In genomic region chr7:36128448-36129047, GRCh38 we compare ENCODE assay signal across 8 cellular contexts. TPM values are rescaled to one million over a fixed set of nuclear protein-coding genes. Genes with fewer than 3 reads are reported as not detected.
A peak's percentile ranks its signal among the peaks of the same experiment; 100 is the strongest.
DNase-seq lines count a peak whose midpoint lies in the region; ATAC-seq and TF ChIP-seq lines count a peak whose summit lies in the region.

No MANE protein-coding gene starts in this region.

- H3K27me3 Mint-ChIP-seq in activated T-cell treated with anti-CD3 and anti-CD28 coated beads, Interleukin-2, amount 50 U/mL, for 24 hours = no peaks in the 10 kb centered on the region

- in situ Hi-C loops in SK-MEL-5 (cut with HindIII; ENCODE audit: low pct_unique_long_range_greater_than_20kb, low sequenced_read_pairs) = no loop called here

- H3K36me3 Mint-ChIP-seq in activated T-cell treated with anti-CD3 and anti-CD28 coated beads, Interleukin-2, amount 50 U/mL, for 24 hours (ENCODE audit: low read depth) = no peaks in the 10 kb centered on the region

- peaks cover 3% of the 10 kb centered on the region for H3K4me1 Mint-ChIP-seq in activated T-cell treated with anti-CD3 and anti-CD28 coated beads, Interleukin-2, amount 50 U/mL, for 24 hours (ENCODE audit: low read depth)

- no peak overlapping the region for H2AFZ ChIP-seq in parathyroid adenoma

- DNase-seq in AG08395 (ENCODE audit: low spot score) (peak; percentile 85), HT1080 (ENCODE audit: low read depth) (peak; percentile 85), SK-MEL-5 (ENCODE audit: low read depth, low spot score) (peak; percentile 65), globus pallidus (ENCODE audit: low spot score) (peak; percentile 43)
- DNase-seq in stimulated activated CD8-positive, alpha-beta memory T cell treated with anti-CD3 and anti-CD28 coated beads, Interleukin-4, amount 100 ng/mL, for 48 hours = no peak
- DNase-seq in activated T-cell treated with anti-CD3 and anti-CD28 coated beads, Interleukin-2, amount 50 U/mL, for 24 hours = no peak

- peak; percentile 60 for TF ChIP-seq CTCF in parathyroid adenoma (IDR thresholded peaks at IDR 0.05)

- no peak overlapping the region for H3K9ac ChIP-seq in parathyroid adenoma

- H3K4me3 ChIP-seq in parathyroid adenoma (ENCODE audit: low read depth, low read length) = no peak overlapping the region

- no peak for ATAC-seq in HG03439 (IDR thresholded peaks at IDR 0.05; ENCODE audit: unreplicated experiment)

- no peaks in the 10 kb centered on the region for H3K9me3 Mint-ChIP-seq in activated T-cell treated with anti-CD3 and anti-CD28 coated beads, Interleukin-2, amount 50 U/mL, for 24 hours

- H3K4me1 ChIP-seq in parathyroid adenoma = no peaks in the 10 kb centered on the region

- H3K4me3 Mint-ChIP-seq in activated T-cell treated with anti-CD3 and anti-CD28 coated beads, Interleukin-2, amount 50 U/mL, for 24 hours = no peak overlapping the region

- H3K9me3 ChIP-seq in parathyroid adenoma (ENCODE audit: control insufficient read depth, low read length) = no peaks in the 10 kb centered on the region

- H3K27ac ChIP-seq in parathyroid adenoma = no peak overlapping the region

- H3K4me2 ChIP-seq in parathyroid adenoma (ENCODE audit: low read length) = no peak overlapping the region

- H3K36me3 ChIP-seq in parathyroid adenoma (ENCODE audit: control insufficient read depth, insufficient read depth, low read length) = no peaks in the 10 kb centered on the region

- no peak overlapping the region for H3K27ac Mint-ChIP-seq in activated T-cell treated with anti-CD3 and anti-CD28 coated beads, Interleukin-2, amount 50 U/mL, for 24 hours

- H3K27me3 ChIP-seq in parathyroid adenoma (ENCODE audit: control insufficient read depth, insufficient read depth, low read length) = no peaks in the 10 kb centered on the region

- no peaks in the 10 kb centered on the region for H3K79me2 ChIP-seq in parathyroid adenoma

RNA-seq across cellular contexts. Expression of gene EEPD1, which starts 24.5 kb away (rescaled TPM):
- total RNA-seq in HT1080 (2014; rRNA removed; shearing (Covaris generic)) = 6.2 and 9.4 TPM in 2 replicates
- 3.4 and 8.4 TPM in 2 replicates for polyA plus RNA-seq in HT1080 (2015; cell fraction: cytosol; rRNA removed)
- polyA plus RNA-seq in HT1080 (2015; cell fraction: nucleus; rRNA removed) = 1.9 and 7.1 TPM in 2 replicates
- total RNA-seq in SK-MEL-5 (2014; rRNA removed; shearing (Covaris generic)) = 28.5 and 36.7 TPM in 2 replicates
- polyA plus RNA-seq in SK-MEL-5 (2015; cell fraction: cytosol; rRNA removed) = 25.6 and 40.1 TPM in 2 replicates
- 6.8 and 15.1 TPM in 2 replicates for polyA plus RNA-seq in SK-MEL-5 (2015; cell fraction: nucleus; rRNA removed)

Comparison
In these comparisons a context has a peak if more than half of its experiments do, and no peak if none do; other contexts are left out.
1. DNase-seq: peak in AG08395 (single experiment), HT1080 (single experiment), SK-MEL-5 (single experiment) and globus pallidus (single experiment); none in stimulated activated CD8-positive, alpha-beta memory T cell treated with anti-CD3 and anti-CD28 coated beads, Interleukin-4, amount 100 ng/mL, for 48 hours (single experiment) and activated T-cell treated with anti-CD3 and anti-CD28 coated beads, Interleukin-2, amount 50 U/mL, for 24 hours (single experiment).